In the genomic region with DNA sequence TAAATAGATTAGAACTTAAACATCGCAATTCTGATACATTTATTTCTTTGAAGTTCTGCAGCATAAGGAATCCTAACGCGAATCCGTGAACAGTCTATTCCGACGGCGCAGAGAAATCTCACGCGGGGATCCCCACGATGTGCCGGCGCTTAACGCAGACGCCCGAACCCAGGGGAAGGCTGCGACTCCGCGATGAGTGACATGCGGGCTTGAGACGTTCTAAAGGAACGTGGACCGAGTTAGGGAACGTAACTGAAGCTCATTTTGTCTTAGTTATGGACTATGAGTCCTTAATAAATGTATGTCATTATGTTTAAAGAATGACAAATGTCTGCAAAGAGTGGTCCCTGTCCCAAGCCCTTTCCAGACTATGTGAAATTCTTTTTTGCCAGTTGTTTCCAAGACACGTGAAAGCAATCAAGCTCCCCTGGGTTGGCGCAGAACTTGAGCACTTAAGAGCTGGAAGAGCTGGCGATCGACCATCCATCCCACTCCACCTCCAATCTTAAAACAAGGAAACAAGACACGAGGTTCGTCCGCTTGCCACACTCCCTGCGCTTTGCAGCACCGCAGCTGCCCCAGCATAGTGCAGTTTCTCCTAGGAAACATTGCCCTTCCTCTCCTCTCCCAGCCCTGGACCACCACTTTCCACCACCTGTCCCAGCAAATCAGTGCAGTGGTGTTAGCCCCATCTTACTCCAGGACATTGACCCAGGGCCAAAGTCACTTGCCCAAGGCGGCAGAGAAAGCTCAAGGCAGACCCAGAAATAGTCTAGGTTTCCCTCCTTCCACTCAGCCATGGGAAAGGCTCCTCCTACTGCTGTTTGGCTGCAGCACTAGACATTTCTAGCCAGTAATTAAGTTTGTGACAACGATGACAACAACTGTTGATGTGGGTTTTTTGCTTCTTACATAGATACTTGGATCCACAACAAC, we compare ENCODE assay signal across 8 cellular contexts. TPM values are rescaled to one million over a fixed set of nuclear protein-coding genes. Genes with fewer than 3 reads are reported as not detected.
DNase-seq lines count a peak whose midpoint lies in the region; FAIRE-seq and TF ChIP-seq lines count a peak whose summit lies in the region.

No MANE protein-coding gene starts in this region.

- no peaks in the 10 kb centered on the region; the same call in 1 of the 2 replicates for H3K9me3 ChIP-seq in AG04450 (ENCODE audit: control insufficient read depth, insufficient read depth, low read length)
- H3K9me3 ChIP-seq in kidney (ENCODE audit: control insufficient read depth in 1 of 2, low read length in 2 of 2) = no peaks in the 10 kb centered on the region
- no peaks in the 10 kb centered on the region for H3K9me3 ChIP-seq in testis

- TF ChIP-seq CTCF in AG04450 (IDR thresholded peaks at IDR 0.05; ENCODE audit: low read depth, low read length) (no peak), kidney (IDR thresholded peaks at IDR 0.05; ENCODE audit: borderline replicate concordance, extremely low read depth, insufficient read depth) (peak; percentile 14), testis (IDR thresholded peaks at IDR 0.05) (no peak)

- peaks cover 0 to 19% of the 10 kb centered on the region in 2 donors for H3K4me1 ChIP-seq in kidney (ENCODE audit: control insufficient read depth in 1 of 2, insufficient read depth in 1 of 2, low read depth in 1 of 2, low read length in 2 of 2)
- peaks cover 8% of the 10 kb centered on the region for H3K4me1 ChIP-seq in testis

- peak overlapping the region; percentile 72 for H3K4me3 ChIP-seq in AG04450 (ENCODE audit: low read depth, low read length)
- H3K4me3 ChIP-seq in kidney (ENCODE audit: low read length in 2 of 2) = peak overlapping the region; percentile 64 to 67
- H3K4me3 ChIP-seq in testis = peak overlapping the region; percentile 60 to 80

- intact Hi-C loops in kidney (cut with DNase I) (no loop called here), testis (cut with DNase I; ENCODE audit: low total_unique reads) (no loop called here)

- POLR2A ChIA-PET in AG04450 (lab: Yijun Ruan, JAX) = interaction anchor here (0.6 kb wide), 1 partner anchor 228 kb away, joined by 3 read pairs; no protein-coding TSS in a partner anchor

- H3K36me3 ChIP-seq in kidney (ENCODE audit: control insufficient read depth in 1 of 2, insufficient read depth in 2 of 2, low read length in 2 of 2) (no peaks in the 10 kb centered on the region), testis (ENCODE audit: low read depth, missing control alignments) (no peaks in the 10 kb centered on the region)

- no peak for TF ChIP-seq POLR2A in testis (IDR thresholded peaks at IDR 0.05)

- H3K27me3 ChIP-seq in AG04450 (ENCODE audit: control insufficient read depth, insufficient read depth, low read length) (no peaks in the 10 kb centered on the region), testis (no peaks in the 10 kb centered on the region)

- DNase-seq in AG04450 (ENCODE audit: low read depth, low spot score) = no peak
- DNase-seq in HK-2 (ENCODE audit: unreplicated experiment) = peak; percentile 27
- DNase-seq in astrocyte of the hippocampus (ENCODE audit: low read depth, low spot score) = peak; percentile 39
- no peak for DNase-seq in kidney
- peak; percentile 45 for DNase-seq in testis
- no peak for DNase-seq in KBM-7
- no peak for DNase-seq in ureter (ENCODE audit: low spot score)
- no peak for DNase-seq in NCI-H524 treated with DMSO at 0.1 percent for 48 hours (lab: John Stamatoyannopoulos, UW)

- in situ Hi-C loops in KBM-7 (cut with MboI; ENCODE audit: low pct_unique_long_range_greater_than_20kb, low sequenced_read_pairs) = no loop called here

- peak overlapping the region in 1 of 2 donors; percentile 66 for H3K9ac ChIP-seq in kidney (ENCODE audit: low read length in 2 of 2)

- WGBS in testis, 2 donors = 1 to 3% methylated on average over 20 to 34 of the region's 34 CpGs

- H3K27ac ChIP-seq in AG04450 (ENCODE audit: low read depth, low read length) (peak overlapping the region; percentile 39), kidney (ENCODE audit: low read depth in 2 of 2, low read length in 2 of 2) (peak overlapping the region; percentile 13 to 37), testis (peak overlapping the region; percentile 61 to 91)

- CTCF ChIA-PET in AG04450 (lab: Charles Lee) = interaction anchor here (1.2 to 1.4 kb wide), 3 partner anchors 84 to 210 kb away, joined by 3 to 8 read pairs (median 3); no protein-coding TSS in a partner anchor

- FAIRE-seq in kidney (lab: Jason Lieb, UNC) = peak; percentile 61

RNA-seq across cellular contexts. Expression of a gene that starts 1.2 kb away (rescaled TPM):
- polyA plus RNA-seq in AG04450 (2011; rRNA removed) (34.4 and 43.1 TPM in 2 replicates), kidney (ENCODE audit: insufficient read depth, low read depth, low replicate concordance) (21.1 TPM), testis (ENCODE audit: insufficient read depth, low read depth, low replicate concordance) (31.8 TPM)
- 52.3 and 58.9 TPM in 2 replicates for polyA minus RNA-seq in AG04450 (2011; rRNA and poly(A)+ RNA removed)
- total RNA-seq in kidney (47.5 TPM), testis (10 to 100 TPM; 49.5 to 59.5 TPM), ureter (73.5 TPM)

Comparison
In these comparisons a context has a peak if more than half of its experiments do, and no peak if none do; other contexts are left out.
1. DNase-seq: peak in HK-2 (single experiment), astrocyte of the hippocampus (single experiment) and testis (single experiment); none in AG04450 (single experiment), kidney (single experiment), KBM-7 (single experiment), ureter (single experiment) and NCI-H524 treated with DMSO at 0.1 percent for 48 hours (single experiment).
2. H3K27ac ChIP-seq: peak in every context shown above with its lines; median percentile 76 in testis; 39 in AG04450; 25 in kidney.
3. Peak in every context shown above with its lines, with median percentiles within 50 percentile points of each other: H3K4me3 ChIP-seq.